ENCODE assay signal across 8 cellular contexts in the genomic region with DNA sequence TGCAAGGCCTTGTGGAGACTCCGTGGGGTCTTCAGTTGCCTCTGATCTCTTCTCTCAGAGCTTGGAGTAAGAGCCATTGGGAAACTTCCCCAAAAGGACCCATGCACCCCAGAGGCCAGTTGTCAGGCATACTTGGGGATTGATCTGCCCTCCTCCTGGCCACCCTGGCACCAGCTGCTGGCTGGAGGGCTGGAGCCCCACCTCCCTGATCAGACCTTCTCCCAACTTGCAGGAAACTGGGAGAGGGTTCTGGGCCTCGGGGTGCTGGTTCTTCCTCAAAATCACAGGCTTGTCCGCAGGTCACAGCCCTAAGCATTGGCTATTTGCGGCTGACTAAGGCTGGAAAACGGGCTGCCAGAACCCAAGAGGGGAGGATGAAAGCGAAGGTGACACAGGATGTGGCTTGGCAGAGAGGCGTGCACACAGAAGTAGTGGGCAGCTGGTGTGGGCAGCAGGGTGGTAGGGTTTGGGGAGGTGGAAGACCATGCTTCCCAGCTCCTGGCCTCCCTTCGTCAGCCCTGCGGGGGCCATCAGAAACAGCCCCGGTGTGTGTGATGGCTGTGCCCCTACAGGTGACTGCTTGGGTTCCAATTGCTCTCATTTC. TPM values are rescaled to one million over a fixed set of nuclear protein-coding genes. Genes with fewer than 3 reads are reported as not detected.
DNase-seq lines count a peak whose midpoint lies in the region; ATAC-seq and TF ChIP-seq lines count a peak whose summit lies in the region.

No MANE protein-coding gene starts in this region.

- TF ChIP-seq CTCF in lung (IDR thresholded peaks at IDR 0.05; ENCODE audit: control extremely low read depth, extremely low read depth) (no peak), tibial nerve (IDR thresholded peaks at IDR 0.05) (no peak), GM13977 (IDR thresholded peaks at IDR 0.05; ENCODE audit: extremely low read depth, insufficient read depth, missing control alignments) (no peak)

- H3K36me3 ChIP-seq in lung (ENCODE audit: control insufficient read depth in 2 of 2, insufficient read depth in 2 of 2, low read length in 2 of 2) (no peaks in the 10 kb centered on the region), tibial nerve (no peaks in the 10 kb centered on the region)

- H3K9me3 ChIP-seq in lung (ENCODE audit: control insufficient read depth in 2 of 2, insufficient read depth in 1 of 2, low read length in 1 of 2) (no peaks in the 10 kb centered on the region), tibial nerve (no peaks in the 10 kb centered on the region)

- no peaks in the 10 kb centered on the region for H3K36me3 Mint-ChIP-seq in activated T-cell treated with anti-CD3 and anti-CD28 coated beads, Interleukin-2, amount 50 U/mL, for 4 hours (ENCODE audit: insufficient read depth)
- no peaks in the 10 kb centered on the region for H3K36me3 Mint-ChIP-seq in activated naive CD8-positive, alpha-beta T cell

- 20 to 44% methylated on average over 10 of the region's 10 CpGs for WGBS in lung, 2 donors
- WGBS in tibial nerve, 2 donors = 72 to 82% methylated on average over 8 to 10 of the region's 10 CpGs

- H3K27me3 Mint-ChIP-seq in activated T-cell treated with anti-CD3 and anti-CD28 coated beads, Interleukin-2, amount 50 U/mL, for 4 hours (ENCODE audit: low read depth) = no peaks in the 10 kb centered on the region
- H3K27me3 Mint-ChIP-seq in activated naive CD8-positive, alpha-beta T cell = no peaks in the 10 kb centered on the region

- H3K4me1 ChIP-seq in lung (ENCODE audit: control insufficient read depth in 2 of 2, insufficient read depth in 2 of 2, low read length in 2 of 2) = peaks cover 4 to 27% of the 10 kb centered on the region in 2 donors
- peaks cover 0 to 46% (median 18%) of the 10 kb centered on the region in 4 donors for H3K4me1 ChIP-seq in tibial nerve

- peak overlapping the region; percentile 89 for H3K27ac Mint-ChIP-seq in activated naive CD8-positive, alpha-beta T cell

- peak overlapping the region; percentile 84 for H3K4me3 Mint-ChIP-seq in activated T-cell treated with anti-CD3 and anti-CD28 coated beads, Interleukin-2, amount 50 U/mL, for 4 hours
- H3K4me3 Mint-ChIP-seq in activated naive CD8-positive, alpha-beta T cell = peak overlapping the region; percentile 88

- peak overlapping the region; percentile 30 for H3K4me3 ChIP-seq in lung
- peak overlapping the region; percentile 12 to 91 (median 26) for H3K4me3 ChIP-seq in tibial nerve

- no peak for DNase-seq in activated T-cell treated with anti-CD3 and anti-CD28 coated beads, Interleukin-2, amount 50 U/mL, for 4 hours
- no peak for DNase-seq in activated T-cell treated with anti-CD3 and anti-CD28 coated beads, Interleukin-2, amount 50 U/mL, for 1 hour
- no peak for DNase-seq in lung (ENCODE audit: low spot score)
- no peak for DNase-seq in tibial nerve (ENCODE audit: low spot score in 2 of 2)
- no peak for DNase-seq in GM13977 (ENCODE audit: low spot score)
- no peak for DNase-seq in AG08396 (ENCODE audit: low spot score)

- in situ Hi-C loops in GM13977 (cut with MboI; ENCODE audit: low pct_unique_long_range_greater_than_20kb, low sequenced_read_pairs, unreplicated experiment) = no loop called here

- H3K4me1 Mint-ChIP-seq in activated T-cell treated with anti-CD3 and anti-CD28 coated beads, Interleukin-2, amount 50 U/mL, for 4 hours (ENCODE audit: low read depth) = peaks cover 84% of the 10 kb centered on the region
- peaks cover 78% of the 10 kb centered on the region for H3K4me1 Mint-ChIP-seq in activated naive CD8-positive, alpha-beta T cell (ENCODE audit: low read depth)

- H3K9me3 Mint-ChIP-seq in activated T-cell treated with anti-CD3 and anti-CD28 coated beads, Interleukin-2, amount 50 U/mL, for 4 hours = no peaks in the 10 kb centered on the region
- H3K9me3 Mint-ChIP-seq in activated naive CD8-positive, alpha-beta T cell (ENCODE audit: low read depth) = no peaks in the 10 kb centered on the region

- ATAC-seq in activated T-cell treated with anti-CD3 and anti-CD28 coated beads, Interleukin-2, amount 50 U/mL, for 4 hours = no peak
- ATAC-seq in lung (ENCODE audit: insufficient read depth, low FRiP score) (no peak), HG03095 (IDR thresholded peaks at IDR 0.05; ENCODE audit: unreplicated experiment) (no peak)

- TF ChIP-seq POLR2A in tibial nerve (IDR thresholded peaks at IDR 0.05) = no peak

- H3K27me3 ChIP-seq in lung (ENCODE audit: control insufficient read depth, insufficient read depth) = no peaks in the 10 kb centered on the region
- H3K27me3 ChIP-seq in tibial nerve = no peaks in the 10 kb centered on the region

- TF ChIP-seq EP300 in tibial nerve (IDR thresholded peaks at IDR 0.05) = no peak

- H3K27ac ChIP-seq in lung (ENCODE audit: low read depth in 1 of 2, low read length in 1 of 2) (peak overlapping the region; percentile 26 to 66), tibial nerve (peak overlapping the region in 2 of 4 donors; percentile 65 to 67)

RNA-seq across cellular contexts. Expression of gene DGKZ, which starts 1.3 kb away (rescaled TPM):
- total RNA-seq in activated T-cell treated with anti-CD3 and anti-CD28 coated beads, Interleukin-2, amount 50 U/mL, for 4 hours = 100 to 1,000 TPM; 112 to 122 (median 118) TPM
- total RNA-seq in lung = 10 to 100 TPM; 33.3 to 63.2 TPM
- polyA plus RNA-seq in lung = 10 to 100 TPM; 42.2 to 46.0 TPM
- total RNA-seq in tibial nerve = 100 to 1,000 TPM in 1 of 4 donors, 10 to 100 TPM in 3; 41.2 to 105 (median 49.6) TPM

RNA-seq across cellular contexts. Expression of gene MDK, which starts 35.5 kb away (rescaled TPM):
- 1 to 10 TPM; 2.1 to 3.0 (median 2.9) TPM for total RNA-seq in activated T-cell treated with anti-CD3 and anti-CD28 coated beads, Interleukin-2, amount 50 U/mL, for 4 hours
- total RNA-seq in lung (100 to 1,000 TPM in 1 of 2 donors, 10 to 100 TPM in 1; 52.1 to 134 TPM), tibial nerve (100 to 1,000 TPM in 1 of 4 donors, 10 to 100 TPM in 3; 48.1 to 107 (median 57.3) TPM)
- 10 to 100 TPM; 26.9 to 30.9 TPM for polyA plus RNA-seq in lung

RNA-seq across cellular contexts. Expression of gene CHRM4, which starts 45.6 kb away (rescaled TPM):
- total RNA-seq in activated T-cell treated with anti-CD3 and anti-CD28 coated beads, Interleukin-2, amount 50 U/mL, for 4 hours = under 1 TPM; 0.13 to 0.52 (median 0.25) TPM
- total RNA-seq in lung = under 1 TPM in 1 of 2 donors, not detected in 1; 0.28 TPM
- polyA plus RNA-seq in lung = under 1 TPM; 0.05 to 0.10 TPM
- 1 to 10 TPM in 1 of 4 donors, not detected in 3; 1.2 TPM for total RNA-seq in tibial nerve

Comparison
In these comparisons a context has a peak if more than half of its experiments do, and no peak if none do; other contexts are left out.
1. RNA of gene MDK, which starts 35.5 kb away (total RNA-seq): 52.1 to 134 TPM in lung and 48.1 to 107 TPM in tibial nerve; 2.1 to 3.0 TPM in activated T-cell treated with anti-CD3 and anti-CD28 coated beads, Interleukin-2, amount 50 U/mL, for 4 hours; every median in the first group is over 10 times any median in the second.